In the genomic region with DNA sequence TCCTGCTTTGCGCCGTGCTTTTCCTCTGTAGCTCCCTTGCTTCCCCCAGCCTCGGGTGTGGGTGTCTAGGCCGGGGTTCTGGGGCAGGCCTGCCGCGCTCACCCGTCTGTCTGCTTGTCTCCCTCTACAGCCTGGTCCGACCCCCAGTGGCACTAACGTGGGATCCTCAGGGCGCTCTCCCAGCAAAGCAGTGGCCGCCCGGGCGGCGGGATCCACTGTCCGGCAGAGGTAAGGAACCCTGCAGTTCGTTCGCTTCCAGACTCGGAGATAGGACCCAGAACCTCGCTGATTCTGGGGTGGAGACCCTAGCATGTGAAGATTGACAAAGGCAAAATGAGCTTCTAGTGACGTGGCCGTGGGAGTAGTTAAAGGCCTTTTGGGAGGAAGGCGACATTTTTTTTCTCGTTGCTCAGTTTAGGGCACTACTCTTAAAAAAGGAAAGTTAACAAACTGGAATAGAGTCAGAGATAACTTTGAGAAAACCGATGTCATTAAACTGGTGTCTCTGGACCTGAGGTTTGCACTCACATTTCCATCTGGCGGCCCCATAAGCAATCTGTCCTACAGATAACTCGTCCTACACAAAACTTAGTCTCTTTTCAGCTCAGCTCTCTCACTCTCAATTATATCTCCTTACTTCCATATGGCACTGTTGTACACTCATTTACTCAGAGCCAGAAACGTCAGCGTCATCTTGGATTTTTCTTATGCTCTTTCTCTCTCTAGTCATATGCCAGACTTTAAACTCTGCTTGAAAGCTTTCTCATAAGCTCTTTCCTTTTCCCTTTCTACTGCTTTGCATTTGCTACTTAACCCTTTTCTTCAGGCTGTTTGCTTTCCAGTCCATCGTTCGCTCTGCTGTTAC, we compare ENCODE assay signal across 8 cellular contexts. TPM values are rescaled to one million over a fixed set of nuclear protein-coding genes. Genes with fewer than 3 reads are reported as not detected.
DNase-seq lines count a peak whose midpoint lies in the region; ATAC-seq, FAIRE-seq and TF ChIP-seq lines count a peak whose summit lies in the region.

No MANE protein-coding gene starts in this region.

- peaks cover 9% of the 10 kb centered on the region for H3K36me3 Mint-ChIP-seq in astrocyte (ENCODE audit: low read depth, unreplicated experiment)

- peak; percentile 19 for ATAC-seq in GM18870 (IDR thresholded peaks at IDR 0.05; ENCODE audit: unreplicated experiment)
- ATAC-seq in HG03354 (IDR thresholded peaks at IDR 0.05; ENCODE audit: poor library complexity, severe bottlenecking, unreplicated experiment): peak; percentile 32

- H3K9me3 ChIP-seq in astrocyte (ENCODE audit: insufficient read depth, low read depth, low read length) (no peaks in the 10 kb centered on the region), suprapubic skin (no peaks in the 10 kb centered on the region)

- H3K36me3 ChIP-seq in astrocyte (ENCODE audit: insufficient read depth, low read length): peaks cover 29% of the 10 kb centered on the region
- peaks cover 15% of the 10 kb centered on the region for H3K36me3 ChIP-seq in suprapubic skin

- no peaks in the 10 kb centered on the region for H3K27me3 ChIP-seq in astrocyte (ENCODE audit: insufficient read depth, low read length)
- no peaks in the 10 kb centered on the region for H3K27me3 ChIP-seq in suprapubic skin

- peak overlapping the region; percentile 96 for H3K4me3 Mint-ChIP-seq in astrocyte (ENCODE audit: unreplicated experiment)

- H3K27ac ChIP-seq in 22Rv1: peak overlapping the region; percentile 83
- peak overlapping the region; percentile 100 for H3K27ac ChIP-seq in astrocyte (ENCODE audit: low read depth, low read length)
- H3K27ac ChIP-seq in suprapubic skin: peak overlapping the region; percentile 89

- DNase-seq in astrocyte (ENCODE audit: low read depth): peak; percentile 6
- peak; percentile 53 for DNase-seq in kidney glomerular epithelial cell (lab: John Stamatoyannopoulos, UW)
- no peak for DNase-seq in suprapubic skin (ENCODE audit: low spot score in 2 of 2)
- no peak for DNase-seq in EL
- no peak for DNase-seq in NK-92 treated with Interleukin-12 subunit alpha and Interleukin-12 subunit beta, amount 100 ng/mL, for 24 hours (lab: John Stamatoyannopoulos, UW)

- no peaks in the 10 kb centered on the region for H3K9me3 Mint-ChIP-seq in astrocyte (ENCODE audit: unreplicated experiment)

- H3K4me1 ChIP-seq in astrocyte (ENCODE audit: insufficient read depth, low read length) (peaks cover 26% of the 10 kb centered on the region), suprapubic skin (peaks cover 49% of the 10 kb centered on the region)

- peaks cover 96% of the 10 kb centered on the region for H3K79me2 ChIP-seq in astrocyte (ENCODE audit: insufficient read depth, low read length)

- H3K27ac Mint-ChIP-seq in astrocyte (ENCODE audit: unreplicated experiment): peak overlapping the region; percentile 100

- no peak for TF ChIP-seq POLR2A in suprapubic skin (IDR thresholded peaks at IDR 0.05)

- TF ChIP-seq EP300 in suprapubic skin (IDR thresholded peaks at IDR 0.05): no peak

- peak overlapping the region; percentile 93 for H3K4me2 ChIP-seq in astrocyte (ENCODE audit: low read length)

- no peak for FAIRE-seq in astrocyte (lab: Jason Lieb, UNC)

- H3K4me3 ChIP-seq in astrocyte (ENCODE audit: insufficient read depth, low read depth, low read length) (peak overlapping the region; percentile 99), suprapubic skin (peak overlapping the region; percentile 86)

- H2AFZ ChIP-seq in astrocyte (ENCODE audit: low read depth, low read length): peak overlapping the region; percentile 91

- TF ChIP-seq CTCF in 22Rv1 (IDR thresholded peaks at IDR 0.05): no peak
- TF ChIP-seq CTCF in astrocyte (IDR thresholded peaks at IDR 0.05; ENCODE audit: insufficient read depth, low read depth, low read length): no peak
- TF ChIP-seq CTCF in suprapubic skin (IDR thresholded peaks at IDR 0.05): no peak

- H3K27me3 Mint-ChIP-seq in astrocyte (ENCODE audit: low read depth, unreplicated experiment): no peaks in the 10 kb centered on the region

- H4K20me1 ChIP-seq in astrocyte (ENCODE audit: insufficient read depth, low read length): peaks cover 70% of the 10 kb centered on the region

- peak overlapping the region; percentile 99 for H3K9ac ChIP-seq in astrocyte (ENCODE audit: low read length)

- peaks cover 34% of the 10 kb centered on the region for H3K4me1 Mint-ChIP-seq in astrocyte (ENCODE audit: low read depth, unreplicated experiment)

- WGBS in suprapubic skin: 8% methylated on average over 30 of the region's 30 CpGs

RNA-seq across cellular contexts. Expression of gene SEC61B, which starts 0.6 kb away (rescaled TPM):
- 263 and 266 TPM in 2 replicates for total RNA-seq in astrocyte
- 100 to 1,000 TPM in 1 of 4 donors, 10 to 100 TPM in 3; 66.5 to 134 (median 84.9) TPM for total RNA-seq in suprapubic skin

RNA-seq across cellular contexts. Expression of gene ALG2, which starts 0.9 kb away (rescaled TPM):
- 33.3 and 35.7 TPM in 2 replicates for total RNA-seq in astrocyte
- 10 to 100 TPM; 26.4 to 33.0 (median 31.5) TPM for total RNA-seq in suprapubic skin

Comparison
In these comparisons a context has a peak if more than half of its experiments do, and no peak if none do; other contexts are left out.
1. DNase-seq: peak in astrocyte (single experiment) and kidney glomerular epithelial cell (single experiment); none in suprapubic skin (0 of 2), EL (single experiment) and NK-92 treated with Interleukin-12 subunit alpha and Interleukin-12 subunit beta, amount 100 ng/mL, for 24 hours (single experiment).
2. Peak in every context shown above with its lines, with median percentiles within 50 percentile points of each other: H3K27ac ChIP-seq.